In the genomic region with DNA sequence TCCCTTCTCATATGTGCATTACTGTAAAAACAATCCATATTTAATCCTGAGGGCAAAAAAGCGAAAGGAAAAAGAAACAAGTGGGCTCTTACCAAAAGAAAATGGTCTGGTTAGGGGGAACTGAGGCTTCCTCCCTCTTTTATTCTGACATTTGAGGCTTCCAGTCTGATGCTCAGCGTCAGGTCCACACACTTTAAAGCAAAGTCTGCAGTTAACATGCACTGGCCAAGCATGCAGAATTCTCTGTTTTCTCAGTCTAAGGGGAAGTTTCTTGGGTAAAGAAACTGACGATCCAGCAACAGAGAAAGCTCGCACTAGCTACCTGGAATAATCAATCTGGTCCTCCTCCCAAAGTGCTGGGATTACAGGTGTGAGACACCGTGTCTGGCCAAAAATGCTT, we compare ENCODE assay signal across 8 cellular contexts. TPM values are rescaled to one million over a fixed set of nuclear protein-coding genes. Genes with fewer than 3 reads are reported as not detected.
DNase-seq lines count a peak whose midpoint lies in the region; ATAC-seq and FAIRE-seq lines count a peak whose summit lies in the region.

No MANE protein-coding gene starts in this region.

- H3K36me3 Mint-ChIP-seq in CD4-positive, CD25-positive, alpha-beta regulatory T cell, result no peaks in the 10 kb centered on the region
- no peaks in the 10 kb centered on the region for H3K36me3 Mint-ChIP-seq in activated naive CD8-positive, alpha-beta T cell
- no peaks in the 10 kb centered on the region for H3K36me3 Mint-ChIP-seq in naive B cell

- peaks cover 0 to 3% (median 0%) of the 10 kb centered on the region in 7 donors for H3K9me3 Mint-ChIP-seq in CD4-positive, CD25-positive, alpha-beta regulatory T cell
- H3K9me3 Mint-ChIP-seq in activated naive CD8-positive, alpha-beta T cell (ENCODE audit: low read depth), result no peaks in the 10 kb centered on the region
- H3K9me3 Mint-ChIP-seq in naive B cell, result no peaks in the 10 kb centered on the region

- H3K27me3 Mint-ChIP-seq in CD4-positive, CD25-positive, alpha-beta regulatory T cell, result peaks cover 33% of the 10 kb centered on the region
- H3K27me3 Mint-ChIP-seq in activated naive CD8-positive, alpha-beta T cell, result peaks cover 5% of the 10 kb centered on the region
- H3K27me3 Mint-ChIP-seq in naive B cell, result peaks cover 0 to 5% (median 0%) of the 10 kb centered on the region in 3 donors

- no peak overlapping the region for H3K27ac ChIP-seq in CD4-positive, CD25-positive, alpha-beta regulatory T cell (ENCODE audit: insufficient read depth, low read length, poor library complexity, severe bottlenecking)

- no peaks in the 10 kb centered on the region for H3K36me3 ChIP-seq in CD4-positive, CD25-positive, alpha-beta regulatory T cell (ENCODE audit: control insufficient read depth, insufficient read depth, low read length)

- peaks cover 0 to 6% (median 4%) of the 10 kb centered on the region in 4 donors for H3K4me1 Mint-ChIP-seq in CD4-positive, CD25-positive, alpha-beta regulatory T cell
- peaks cover 5% of the 10 kb centered on the region for H3K4me1 Mint-ChIP-seq in activated naive CD8-positive, alpha-beta T cell (ENCODE audit: low read depth)
- H3K4me1 Mint-ChIP-seq in naive B cell, result peaks cover 7 to 13% (median 7%) of the 10 kb centered on the region in 3 donors

- no peaks in the 10 kb centered on the region for H3K4me1 ChIP-seq in CD4-positive, CD25-positive, alpha-beta regulatory T cell (ENCODE audit: control insufficient read depth, insufficient read depth, low read length, poor library complexity, severe bottlenecking)

- no peak for DNase-seq in CD4-positive, CD25-positive, alpha-beta regulatory T cell
- DNase-seq in GM19239 (ENCODE audit: insufficient read length, low spot score), result no peak
- DNase-seq in naive B cell, result no peak
- DNase-seq in middle frontal gyrus (ENCODE audit: extremely low spot score, low spot score), result no peak
- no peak for DNase-seq in NCI-H146 treated with DMSO at 0.1 percent for 48 hours (lab: John Stamatoyannopoulos, UW; ENCODE audit: unreplicated experiment)
- DNase-seq in activated CD4-positive, CD25-positive, alpha-beta regulatory T cell (lab: John Stamatoyannopoulos, UW), result no peak
- no peak for DNase-seq in NCI-H1930 (lab: John Stamatoyannopoulos, UW)

- H3K4me3 ChIP-seq in CD4-positive, CD25-positive, alpha-beta regulatory T cell (ENCODE audit: low read depth, low read length), result peak overlapping the region; percentile 4

- no peaks in the 10 kb centered on the region for H3K27me3 ChIP-seq in CD4-positive, CD25-positive, alpha-beta regulatory T cell (ENCODE audit: control insufficient read depth, insufficient read depth, low read length)

- no peaks in the 10 kb centered on the region for H3K9me3 ChIP-seq in CD4-positive, CD25-positive, alpha-beta regulatory T cell (ENCODE audit: control insufficient read depth in 2 of 2, low read length in 2 of 2)

- FAIRE-seq in GM19239 (lab: Jason Lieb, UNC), result peak; percentile 52

- no peak overlapping the region for H3K27ac Mint-ChIP-seq in CD4-positive, CD25-positive, alpha-beta regulatory T cell
- no peak overlapping the region for H3K27ac Mint-ChIP-seq in activated naive CD8-positive, alpha-beta T cell
- H3K27ac Mint-ChIP-seq in naive B cell, result peak overlapping the region in 1 of 6 donors; percentile 75

- peak overlapping the region in 3 of 4 donors; percentile 44 to 81 (median 69) for H3K4me3 Mint-ChIP-seq in CD4-positive, CD25-positive, alpha-beta regulatory T cell
- peak overlapping the region; percentile 76 for H3K4me3 Mint-ChIP-seq in activated naive CD8-positive, alpha-beta T cell
- H3K4me3 Mint-ChIP-seq in naive B cell, result peak overlapping the region; percentile 58 to 89 (median 67)

- ATAC-seq in CD4-positive, CD25-positive, alpha-beta regulatory T cell (ENCODE audit: low read depth in 2 of 2), result no peak
- peak in 1 of 2 donors; percentile 56 for ATAC-seq in naive B cell (ENCODE audit: low read depth in 2 of 2)

RNA-seq across cellular contexts. Expression of a gene that starts 36.3 kb away (rescaled TPM):
- 34.0 TPM for total RNA-seq in CD4-positive, CD25-positive, alpha-beta regulatory T cell
- polyA plus RNA-seq in CD4-positive, CD25-positive, alpha-beta regulatory T cell, result 10 to 100 TPM; 50.5 to 67.9 (median 55.5) TPM
- polyA plus RNA-seq in naive B cell (ENCODE audit: low read depth in 6 of 6), result 10 to 100 TPM in 5 of 6 donors, 1 to 10 TPM in 1; 2.9 to 37.2 (median 27.4) TPM
